In the genomic region with DNA sequence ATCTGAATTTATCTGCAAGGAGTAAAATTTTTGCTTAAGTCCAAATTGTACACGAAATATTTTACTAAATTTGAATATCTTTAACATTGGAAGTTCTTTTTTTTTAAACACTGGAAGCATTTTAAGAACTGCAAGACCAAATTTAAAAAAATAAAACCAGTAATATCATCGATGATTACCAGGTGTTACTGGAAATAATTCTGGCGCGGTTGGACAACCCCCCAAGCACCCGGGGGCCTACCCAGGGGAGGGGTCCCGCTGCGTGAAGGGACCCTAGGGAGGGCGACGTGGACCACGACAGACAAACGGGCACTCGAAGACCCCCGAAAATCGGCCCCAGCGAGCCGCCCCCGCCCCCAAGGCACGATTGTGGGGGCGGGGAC, we compare ENCODE assay signal across 8 cellular contexts. TPM values are rescaled to one million over a fixed set of nuclear protein-coding genes. Genes with fewer than 3 reads are reported as not detected.
DNase-seq lines count a peak whose midpoint lies in the region; ATAC-seq and TF ChIP-seq lines count a peak whose summit lies in the region.

No MANE protein-coding gene starts in this region.

- H3K27ac ChIP-seq in HUES6 (ENCODE audit: low read depth, low read length): peak overlapping the region; percentile 62; the same call in 1 of the 2 replicates
- H3K27ac ChIP-seq in iPS-20b (ENCODE audit: low read length): peak overlapping the region; percentile 74
- H3K27ac ChIP-seq in stomach: peak overlapping the region; percentile 77 to 99 (median 98)

- no peak for ATAC-seq in GM18519 (IDR thresholded peaks at IDR 0.05; ENCODE audit: low FRiP score, unreplicated experiment)

- no peak for TF ChIP-seq POLR2A in stomach (IDR thresholded peaks at IDR 0.05)

- H3K27me3 Mint-ChIP-seq in activated naive CD8-positive, alpha-beta T cell: no peaks in the 10 kb centered on the region

- peaks cover 14% of the 10 kb centered on the region for H3K4me1 ChIP-seq in HUES6 (ENCODE audit: control insufficient read depth, insufficient read depth, low read length)
- H3K4me1 ChIP-seq in iPS-20b (ENCODE audit: insufficient read depth, low read length): no peaks in the 10 kb centered on the region
- H3K4me1 ChIP-seq in stomach: peaks cover 36 to 72% (median 51%) of the 10 kb centered on the region in 4 donors

- intact Hi-C loops in stomach (cut with DNase I; ENCODE audit: low total_unique reads): no loop called here

- no peaks in the 10 kb centered on the region for H3K36me3 Mint-ChIP-seq in activated naive CD8-positive, alpha-beta T cell

- H3K27me3 ChIP-seq in HUES6 (ENCODE audit: control insufficient read depth, insufficient read depth, low read length): no peaks in the 10 kb centered on the region
- H3K27me3 ChIP-seq in iPS-20b (ENCODE audit: insufficient read depth, low read length): no peaks in the 10 kb centered on the region
- no peaks in the 10 kb centered on the region for H3K27me3 ChIP-seq in stomach

- TF ChIP-seq CTCF in stomach (IDR thresholded peaks at IDR 0.05): no peak

- H3K4me3 Mint-ChIP-seq in activated naive CD8-positive, alpha-beta T cell: peak overlapping the region; percentile 89

- no peak for DNase-seq in stomach
- DNase-seq in kidney glomerular epithelial cell (lab: John Stamatoyannopoulos, UW): no peak
- no peak for DNase-seq in NCI-H2227 treated with DMSO at 0.1 percent for 48 hours (lab: John Stamatoyannopoulos, UW)
- no peak for DNase-seq in activated effector memory CD4-positive, alpha-beta T cell treated with anti-CD3 and anti-CD28 coated beads, Interleukin-2, amount 50 U/mL, for 16 hours

- peak overlapping the region; percentile 9 for H3K27ac Mint-ChIP-seq in activated naive CD8-positive, alpha-beta T cell

- TF ChIP-seq EP300 in stomach (IDR thresholded peaks at IDR 0.05): no peak

- H3K4me3 ChIP-seq in HUES6 (ENCODE audit: low read depth, low read length) (peak overlapping the region; percentile 87), iPS-20b (ENCODE audit: low read length) (peak overlapping the region; percentile 86), stomach (peak overlapping the region; percentile 97 to 100 (median 99))

- 1 to 4% (median 1%) methylated on average over 7 to 19 of the region's 19 CpGs for WGBS in stomach, 5 donors

- peak overlapping the region; percentile 58 for H3K9ac ChIP-seq in HUES6 (ENCODE audit: low read length)
- H3K9ac ChIP-seq in iPS-20b (ENCODE audit: low read depth, low read length): peak overlapping the region; percentile 87; the same call in 1 of the 2 replicates

- H3K9me3 ChIP-seq in HUES6 (ENCODE audit: control insufficient read depth, insufficient read depth, low read depth, low read length) (no peaks in the 10 kb centered on the region), iPS-20b (ENCODE audit: insufficient read depth, low read depth, low read length) (no peaks in the 10 kb centered on the region), stomach (no peaks in the 10 kb centered on the region)

- H3K4me1 Mint-ChIP-seq in activated naive CD8-positive, alpha-beta T cell (ENCODE audit: low read depth): peaks cover 26% of the 10 kb centered on the region

- H3K36me3 ChIP-seq in HUES6 (ENCODE audit: control insufficient read depth, insufficient read depth, low read length): peaks cover 19% of the 10 kb centered on the region
- peaks cover 23% of the 10 kb centered on the region for H3K36me3 ChIP-seq in iPS-20b (ENCODE audit: insufficient read depth, low read depth, low read length)
- peaks cover 13 to 23% (median 21%) of the 10 kb centered on the region in 4 donors for H3K36me3 ChIP-seq in stomach

- H3K9me3 Mint-ChIP-seq in activated naive CD8-positive, alpha-beta T cell (ENCODE audit: low read depth): no peaks in the 10 kb centered on the region

RNA-seq across cellular contexts. Expression of gene JSRP1, which starts 12.6 kb away (rescaled TPM):
- under 1 TPM in 1 of 5 donors, not detected in 4; 0.58 TPM for total RNA-seq in stomach
- polyA plus RNA-seq in stomach: under 1 TPM in 2 of 3 donors, not detected in 1; 0.68 to 0.75 TPM

RNA-seq across cellular contexts. Expression of gene PEAK3, which starts 13.1 kb away (rescaled TPM):
- total RNA-seq in stomach: 1 to 10 TPM in 1 of 5 donors, under 1 TPM in 1, not detected in 3; 0.87 to 1.4 TPM
- under 1 TPM in 2 of 3 donors, not detected in 1; 0.15 to 0.31 TPM for polyA plus RNA-seq in stomach

RNA-seq across cellular contexts. Expression of gene AMH, which starts 19.7 kb away (rescaled TPM):
- total RNA-seq in stomach: 1 to 10 TPM in 2 of 5 donors, under 1 TPM in 1, not detected in 2; 0.45 to 2.0 (median 1.1) TPM
- 1 to 10 TPM in 1 of 3 donors, under 1 TPM in 2; 0.50 to 1.5 (median 0.61) TPM for polyA plus RNA-seq in stomach

RNA-seq across cellular contexts. Expression of gene SF3A2, which starts 32.2 kb away (rescaled TPM):
- 100 to 1,000 TPM in 1 of 5 donors, 10 to 100 TPM in 4; 25.8 to 214 (median 33.9) TPM for total RNA-seq in stomach
- polyA plus RNA-seq in stomach: 10 to 100 TPM; 33.3 to 42.4 (median 40.2) TPM

RNA-seq across cellular contexts. Expression of gene PLEKHJ1, which starts 32.7 kb away (rescaled TPM):
- 100 to 1,000 TPM in 2 of 5 donors, 10 to 100 TPM in 3; 22.2 to 459 (median 96.9) TPM for total RNA-seq in stomach
- polyA plus RNA-seq in stomach: 100 to 1,000 TPM; 113 to 173 (median 132) TPM
